2 cellular contexts compared by ENCODE assay signal in genomic region chr7:123787227-123788007, GRCh38.
TF ChIP-seq lines count a peak whose summit lies in the region.

No MANE protein-coding gene starts in this region.

TF ChIP-seq in GM23338, 12 proteins besides CTCF, POLR2A, EP300 and RAD21:
- TF ChIP-seq REST (IDR thresholded peaks at IDR 0.05; ENCODE audit: unreplicated experiment) (no peak), ZNF114 (CRISPR knock-in tag; IDR thresholded peaks at IDR 0.05) (no peak), EZH2 (IDR thresholded peaks at IDR 0.05; ENCODE audit: low read depth, unreplicated experiment) (no peak), ETS1 (IDR thresholded peaks at IDR 0.05) (no peak), CREB1 (CRISPR knock-in tag; IDR thresholded peaks at IDR 0.05; ENCODE audit: low read depth) (no peak), POLR2AphosphoS5 (IDR thresholded peaks at IDR 0.05; ENCODE audit: low read depth) (no peak), STAT1 (IDR thresholded peaks at IDR 0.05; ENCODE audit: unreplicated experiment) (no peak), NANOG (IDR thresholded peaks at IDR 0.05; ENCODE audit: borderline replicate concordance) (no peak), ZNF331 (CRISPR knock-in tag; IDR thresholded peaks at IDR 0.05; ENCODE audit: low read depth) (no peak), JUNB (IDR thresholded peaks at IDR 0.05; ENCODE audit: unreplicated experiment) (no peak), EZH2phosphoT487 (IDR thresholded peaks at IDR 0.05; ENCODE audit: unreplicated experiment) (no peak), ZNF462 (CRISPR knock-in tag; IDR thresholded peaks at IDR 0.05) (no peak)

TF ChIP-seq in SK-N-SH, 30 proteins besides CTCF, POLR2A, EP300 and RAD21:
- TF ChIP-seq SIN3A (IDR thresholded peaks at IDR 0.05; ENCODE audit: borderline replicate concordance, low read depth, low read length) = no peak
- TF ChIP-seq REST (IDR thresholded peaks at IDR 0.05; ENCODE audit: low read depth, low read length) = no peak
- TF ChIP-seq JUND (IDR thresholded peaks at IDR 0.05) = no peak
- TF ChIP-seq TEAD4 (IDR thresholded peaks at IDR 0.05; ENCODE audit: borderline replicate concordance, insufficient read depth) = no peak
- TF ChIP-seq TAF1 (IDR thresholded peaks at IDR 0.05; ENCODE audit: borderline replicate concordance, low read depth, low read length) = no peak
- no peak for TF ChIP-seq RFX5 (IDR thresholded peaks at IDR 0.05; ENCODE audit: low read length)
